Comparison of ENCODE assay signal across 5 cellular contexts in the genomic region with DNA sequence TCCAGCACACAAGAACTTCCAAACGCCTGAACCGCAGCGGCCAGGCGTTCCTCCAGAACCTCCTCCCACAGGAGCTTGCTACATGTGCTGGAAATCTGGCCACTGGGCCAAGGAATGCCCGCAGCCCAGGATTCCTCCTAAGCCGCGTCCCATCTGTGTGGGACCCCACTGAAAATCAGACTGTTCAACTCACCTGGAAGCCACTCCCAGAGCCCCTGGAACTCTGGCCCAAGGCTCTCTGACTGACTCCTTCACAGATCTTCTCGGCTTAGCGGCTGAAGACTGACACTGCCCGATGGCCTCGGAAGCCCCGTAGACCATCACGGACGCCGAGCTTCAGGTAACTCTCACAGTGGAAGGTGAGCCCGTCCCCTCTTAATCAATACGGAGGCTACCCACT.
DNase-seq lines count a peak whose midpoint lies in the region; ATAC-seq and TF ChIP-seq lines count a peak whose summit lies in the region.
"Not testable (repeated sequence)": the region's sequence is repeated elsewhere in the genome, so short reads cannot be mapped to it uniquely, and the experiment has no call there.

No MANE protein-coding gene starts in this region.

- H3K36me3 Mint-ChIP-seq in H9 (ENCODE audit: insufficient read depth in 1 of 3, low read depth in 3 of 3), result peaks cover 34 to 68% (median 38%) of the 10 kb centered on the region in 3 experiments
- peaks cover 61% of the 10 kb centered on the region for H3K36me3 Mint-ChIP-seq in WTC11
- peaks cover 30% of the 10 kb centered on the region for H3K36me3 Mint-ChIP-seq in endodermal cell (ENCODE audit: low read depth)

- H3K23ac ChIP-seq in H9 (ENCODE audit: insufficient read length, low read depth, low read length); mesendoderm (ENCODE audit: low read length): not testable (repeated sequence)

- H3K27me3 Mint-ChIP-seq in H9 (ENCODE audit: low read depth); WTC11 (ENCODE audit: low read depth); endodermal cell (ENCODE audit: insufficient read depth): not testable (repeated sequence)

- not testable (repeated sequence) for H2BK5ac ChIP-seq in H9 (ENCODE audit: insufficient read length, low read length); mesendoderm (ENCODE audit: low read length)

- H3K4me1 ChIP-seq in ES-I3 (ENCODE audit: insufficient read depth, low read length); H9 (ENCODE audit: insufficient read depth, low read length); endodermal cell (ENCODE audit: control insufficient read depth, insufficient read depth, low read length); mesendoderm (ENCODE audit: control insufficient read depth, low read depth, low read length): not testable (repeated sequence)

- H3K14ac ChIP-seq in H9 (ENCODE audit: insufficient read depth, low read length), result not testable (repeated sequence)

- not testable (repeated sequence) for H3K4ac ChIP-seq in H9 (ENCODE audit: low read depth, low read length)
- peak overlapping the region; percentile 59 for H3K4ac ChIP-seq in mesendoderm (ENCODE audit: low read depth, low read length)

- not testable (repeated sequence) for H3K27me3 ChIP-seq in H9 (ENCODE audit: insufficient read depth, low read length); endodermal cell (ENCODE audit: control insufficient read depth, insufficient read depth, low read length, poor library complexity, severe bottlenecking); mesendoderm (ENCODE audit: insufficient read depth, low read length, poor library complexity)

- H3K79me1 ChIP-seq in H9 (ENCODE audit: insufficient read depth, low read depth, low read length, poor library complexity, severe bottlenecking); mesendoderm (ENCODE audit: low read length): not testable (repeated sequence)

- not testable (repeated sequence) for H4K20me1 ChIP-seq in H9 (ENCODE audit: control insufficient read depth, insufficient read depth, insufficient read length)

- H3K4me3 Mint-ChIP-seq in H9, result not testable (repeated sequence)
- H3K4me3 Mint-ChIP-seq in WTC11 (peak overlapping the region; percentile 61), endodermal cell (peak overlapping the region; percentile 47)

- H3K9ac ChIP-seq in ES-I3 (ENCODE audit: low read depth, low read length), result 0 out of 2 replicates have a peak overlapping the region, but pooled peaks have one; percentile 19
- H3K9ac ChIP-seq in H9 (ENCODE audit: extremely low read depth, insufficient read length, low read length); endodermal cell (ENCODE audit: extremely low read depth, low read length, poor library complexity, severe bottlenecking); mesendoderm (ENCODE audit: low read length): not testable (repeated sequence)

- not testable (repeated sequence) for H3K18ac ChIP-seq in H9 (ENCODE audit: insufficient read length, low read depth, low read length); mesendoderm (ENCODE audit: low read length)

- not testable (repeated sequence) for H4K5ac ChIP-seq in H9 (ENCODE audit: insufficient read length, low read depth, low read length); mesendoderm (ENCODE audit: low read length)

- H2BK12ac ChIP-seq in H9 (ENCODE audit: insufficient read length, low read depth, low read length), result not testable (repeated sequence)

- ATAC-seq in WTC11, result not testable (repeated sequence)

- H2BK15ac ChIP-seq in H9 (ENCODE audit: low read depth, low read length); mesendoderm (replicated peaks; ENCODE audit: low read depth): not testable (repeated sequence)

- H2BK20ac ChIP-seq in H9 (ENCODE audit: low read depth, low read length, poor library complexity, severe bottlenecking), result not testable (repeated sequence)

- not testable (repeated sequence) for H3K36me3 ChIP-seq in ES-I3 (ENCODE audit: insufficient read depth, low read length); endodermal cell (ENCODE audit: control insufficient read depth, insufficient read depth, low read length); mesendoderm (ENCODE audit: control insufficient read depth, insufficient read depth, low read length)

- DNase-seq in H9; WTC11 (ENCODE audit: low spot score); endodermal cell; mesendoderm: not testable (repeated sequence)

- POLR2A ChIA-PET in WTC11 (lab: Charles Lee), result not testable (repeated sequence)

- not testable (repeated sequence) for H3T11ph ChIP-seq in H9 (ENCODE audit: low read length)

- not testable (repeated sequence) for H2BK120ac ChIP-seq in H9 (ENCODE audit: low read depth, low read length, poor library complexity, severe bottlenecking); mesendoderm (ENCODE audit: low read depth, low read length)

- H3K27ac ChIP-seq in H9 (ENCODE audit: insufficient read length, low read depth, low read length); endodermal cell (ENCODE audit: low read depth, low read length); mesendoderm (ENCODE audit: low read depth, low read length): not testable (repeated sequence)

- H3K56ac ChIP-seq in H9 (ENCODE audit: insufficient read length, low read depth, low read length); mesendoderm (ENCODE audit: low read length): not testable (repeated sequence)

- H3K79me2 ChIP-seq in H9 (ENCODE audit: insufficient read depth, low read length); mesendoderm (ENCODE audit: control insufficient read depth, insufficient read depth, low read length): not testable (repeated sequence)

- H3K9me3 Mint-ChIP-seq in H9, result peaks cover 23 to 29% of the 10 kb centered on the region in 2 experiments
- peaks cover 16% of the 10 kb centered on the region for H3K9me3 Mint-ChIP-seq in WTC11
- H3K9me3 Mint-ChIP-seq in endodermal cell, result peaks cover 32% of the 10 kb centered on the region

- H4K8ac ChIP-seq in H9 (replicated peaks; ENCODE audit: insufficient read length, low read depth, low read length); mesendoderm (ENCODE audit: low read depth, low read length): not testable (repeated sequence)

- TF ChIP-seq CTCF in H9 (conservative IDR thresholded peaks at IDR 0.05); WTC11 (IDR thresholded peaks at IDR 0.05); endodermal cell (conservative IDR thresholded peaks at IDR 0.05): not testable (repeated sequence)

- not testable (repeated sequence) for H4K91ac ChIP-seq in H9 (ENCODE audit: insufficient read length, low read depth, low read length)

- not testable (repeated sequence) for H2AFZ ChIP-seq in H9 (ENCODE audit: low read length)

- not testable (repeated sequence) for H3K9me3 ChIP-seq in ES-I3 (ENCODE audit: control insufficient read depth, insufficient read depth, low read length); H9 (ENCODE audit: control insufficient read depth, low read depth, low read length); endodermal cell (ENCODE audit: control insufficient read depth, low read length)

- H2AK5ac ChIP-seq in H9 (ENCODE audit: insufficient read length, low read length); mesendoderm (ENCODE audit: low read length): not testable (repeated sequence)

- not testable (repeated sequence) for H3K4me3 ChIP-seq in endodermal cell (ENCODE audit: low read length); mesendoderm (ENCODE audit: low read length)

- WGBS in H9 (ENCODE audit: extremely low coverage, insufficient read length, low lambda C conversion rate), result no CpG with 5 or more reads among the region's 17 CpGs
- 87 to 98% methylated on average over 4 to 13 of the region's 17 CpGs for WGBS in endodermal cell (ENCODE audit: insufficient coverage in 1 of 2, insufficient read length in 1 of 2), 2 experiments
- WGBS in mesendoderm (ENCODE audit: extremely low coverage, insufficient coverage, low lambda C conversion rate), result no CpG with 5 or more reads among the region's 17 CpGs

- H3K4me1 Mint-ChIP-seq in H9 (peaks cover 61 to 74% of the 10 kb centered on the region in 2 experiments), WTC11 (peaks cover 82% of the 10 kb centered on the region), endodermal cell (peaks cover 66% of the 10 kb centered on the region)

- H3K27ac Mint-ChIP-seq in H9, result peak overlapping the region; percentile 61 to 82 (median 68); a peak in 3 of 7 replicates
- peak overlapping the region; percentile 99 for H3K27ac Mint-ChIP-seq in WTC11
- peak overlapping the region; percentile 84 for H3K27ac Mint-ChIP-seq in endodermal cell

- not testable (repeated sequence) for H3K23me2 ChIP-seq in H9 (ENCODE audit: insufficient read length, low read depth, low read length, poor library complexity, severe bottlenecking)

- CTCF ChIA-PET in WTC11 (lab: Charles Lee), result not testable (repeated sequence)

- H3K4me2 ChIP-seq in H9 (ENCODE audit: insufficient read depth, insufficient read length, low read length); mesendoderm (ENCODE audit: low read length): not testable (repeated sequence)

TF ChIP-seq in WTC11, 78 proteins besides CTCF, POLR2A, EP300 and RAD21 (continues in another document):
- 0 out of 2 replicates have a peak, but pooled peaks have one; percentile 54 for TF ChIP-seq PRRX2 (CRISPR knock-in tag; IDR thresholded peaks at IDR 0.05)
- TF ChIP-seq ZNF416 (CRISPR knock-in tag; IDR thresholded peaks at IDR 0.05), result peak; percentile 80; the same call in 1 of the 2 replicates
